ENCODE assay signal across 13 cellular contexts in genomic region chr2:166179201-166179600, GRCh38. TPM values are rescaled to one million over a fixed set of nuclear protein-coding genes. Genes with fewer than 3 reads are reported as not detected.
DNase-seq lines count a peak whose midpoint lies in the region; ATAC-seq, FAIRE-seq and TF ChIP-seq lines count a peak whose summit lies in the region.
"Had no signal": no experiment of that assay in that cellular context is flagged by ENCODE, and none has a peak within 500 bp of the region (broad histone marks: within the 10 kb centered on the region; RNA-seq: fewer than 3 reads in every experiment).

No MANE protein-coding gene starts in this region.

- H4K20me1 ChIP-seq in H9 (ENCODE audit: control insufficient read depth, insufficient read depth, insufficient read length), result no peaks in the 10 kb centered on the region

- in situ Hi-C loops in HAP-1 (cut with MboI; ENCODE audit: low sequenced_read_pairs), result no loop called here

- no peak overlapping the region for H2AK5ac ChIP-seq in H9 (ENCODE audit: insufficient read length, low read length)

- no peak overlapping the region for H2BK5ac ChIP-seq in H9 (ENCODE audit: insufficient read length, low read length)

- no peak overlapping the region for H3K14ac ChIP-seq in H9 (ENCODE audit: insufficient read depth, low read length)

- H3K9me3 Mint-ChIP-seq in H9, result no peaks in the 10 kb centered on the region

- H3K79me2 ChIP-seq in H9 (ENCODE audit: insufficient read depth, low read length), result no peaks in the 10 kb centered on the region; the same call in 1 of the 2 replicates

- H3K4ac ChIP-seq in H9 (ENCODE audit: low read depth, low read length), result no peak overlapping the region

- no peaks in the 10 kb centered on the region for H3K36me3 Mint-ChIP-seq in H9 (ENCODE audit: insufficient read depth in 1 of 3, low read depth in 3 of 3)

- H3K9me3 ChIP-seq in H9 (ENCODE audit: control insufficient read depth, low read depth, low read length) (no peaks in the 10 kb centered on the region), pancreas (no peaks in the 10 kb centered on the region), HAP-1 (no peaks in the 10 kb centered on the region)
- H3K9me3 ChIP-seq: adrenal gland, heart right ventricle, thyroid gland had no signal

- no peaks in the 10 kb centered on the region for H3K79me1 ChIP-seq in H9 (ENCODE audit: insufficient read depth, low read depth, low read length, poor library complexity, severe bottlenecking)

- no peak overlapping the region for H4K91ac ChIP-seq in H9 (ENCODE audit: insufficient read length, low read depth, low read length)

- no peak for ATAC-seq in pancreas
- no peak for ATAC-seq in activated CD4-positive, CD25-positive, alpha-beta regulatory T cell treated with anti-CD3 and anti-CD28 coated beads, Interleukin-2, amount 50 U/mL, for 24 hours
- no peak for ATAC-seq in HG03175 (IDR thresholded peaks at IDR 0.05; ENCODE audit: unreplicated experiment)
- ATAC-seq: heart right ventricle had no signal

- H3K36me3 ChIP-seq in pancreas (no peaks in the 10 kb centered on the region), HAP-1 (replicated peaks) (no peaks in the 10 kb centered on the region)
- H3K36me3 ChIP-seq: adrenal gland, heart right ventricle, thyroid gland had no signal

- 0 out of 3 replicates have a peak, but pooled peaks have one; percentile 25 for TF ChIP-seq CTCF in H9 (conservative IDR thresholded peaks at IDR 0.05)
- TF ChIP-seq CTCF in pancreas (IDR thresholded peaks at IDR 0.05), result no peak

- H2BK120ac ChIP-seq in H9 (ENCODE audit: low read depth, low read length, poor library complexity, severe bottlenecking), result no peak overlapping the region

- H2BK12ac ChIP-seq in H9 (ENCODE audit: insufficient read length, low read depth, low read length), result no peak overlapping the region

- DNase-seq in H9 (no peak), RKO (ENCODE audit: low spot score) (peak; percentile 8), fibroblast of peridontal ligament (ENCODE audit: extremely low read depth) (peak; percentile 73), pancreas (no peak), HAP-1 (ENCODE audit: low spot score in 2 of 2) (no peak), NCI-H2196 treated with DMSO at 0.1 percent for 48 hours (lab: John Stamatoyannopoulos, UW; ENCODE audit: unreplicated experiment) (no peak)
- DNase-seq: adrenal gland, heart right ventricle, NCI-H2081 treated with DMSO at 0.1 percent for 48 hours, thyroid gland had no signal

- H3K56ac ChIP-seq in H9 (ENCODE audit: insufficient read length, low read depth, low read length), result no peak overlapping the region

- no peak overlapping the region for H4K5ac ChIP-seq in H9 (ENCODE audit: insufficient read length, low read depth, low read length)

- intact Hi-C loops in pancreas (cut with DNase I), result no loop called here

- H3K4me1 ChIP-seq in H9 (ENCODE audit: insufficient read depth, low read length) (no peaks in the 10 kb centered on the region; the same call in none of the 2 replicates), pancreas (no peaks in the 10 kb centered on the region), HAP-1 (no peaks in the 10 kb centered on the region)
- H3K4me1 ChIP-seq: adrenal gland, heart right ventricle, thyroid gland had no signal

- H3K18ac ChIP-seq in H9 (ENCODE audit: insufficient read length, low read depth, low read length), result no peak overlapping the region

- H3K23ac ChIP-seq in H9 (ENCODE audit: insufficient read length, low read depth, low read length), result no peak overlapping the region

- H3K9ac ChIP-seq in H9 (ENCODE audit: extremely low read depth, insufficient read length, low read length), result no peak overlapping the region

- H3K27me3 ChIP-seq in H9 (ENCODE audit: insufficient read depth, low read length) (no peaks in the 10 kb centered on the region), pancreas (no peaks in the 10 kb centered on the region), HAP-1 (ENCODE audit: low read depth) (no peaks in the 10 kb centered on the region)
- H3K27me3 ChIP-seq: adrenal gland, thyroid gland had no signal

- H2BK15ac ChIP-seq in H9 (ENCODE audit: low read depth, low read length), result no peak overlapping the region

- H3K4me3 ChIP-seq in pancreas (no peak overlapping the region), HAP-1 (no peak overlapping the region)
- H3K4me3 ChIP-seq: adrenal gland, heart right ventricle, lung, thyroid gland had no signal

- H3K4me1 Mint-ChIP-seq in H9, result peaks cover 19 to 24% of the 10 kb centered on the region in 2 experiments

- H3K23me2 ChIP-seq in H9 (ENCODE audit: insufficient read length, low read depth, low read length, poor library complexity, severe bottlenecking), result no peaks in the 10 kb centered on the region

- peak; percentile 45 for FAIRE-seq in pancreas (lab: Jason Lieb, UNC)

- H2BK20ac ChIP-seq in H9 (ENCODE audit: low read depth, low read length, poor library complexity, severe bottlenecking), result no peak overlapping the region

- no CpG with 5 or more reads among the region's 3 CpGs for WGBS in H9 (ENCODE audit: extremely low coverage, insufficient read length, low lambda C conversion rate)
- WGBS in pancreas, 2 donors, result 47 to 56% methylated on average over 3 of the region's 3 CpGs

- no peak overlapping the region for H3T11ph ChIP-seq in H9 (ENCODE audit: low read length)

- H3K4me3 Mint-ChIP-seq in H9, result no peak overlapping the region

- H3K4me2 ChIP-seq in H9 (ENCODE audit: insufficient read depth, insufficient read length, low read length), result no peak overlapping the region

- H3K27me3 Mint-ChIP-seq in H9 (ENCODE audit: low read depth), result no peaks in the 10 kb centered on the region

- H4K8ac ChIP-seq in H9 (replicated peaks; ENCODE audit: insufficient read length, low read depth, low read length), result no peak overlapping the region

- no peak overlapping the region for H3K27ac Mint-ChIP-seq in H9

- H3K27ac ChIP-seq in H9 (ENCODE audit: insufficient read length, low read depth, low read length) (no peak overlapping the region), pancreas (no peak overlapping the region)
- H3K27ac ChIP-seq: adrenal gland, heart right ventricle, thyroid gland had no signal

- H2AFZ ChIP-seq in H9 (ENCODE audit: low read length), result no peak overlapping the region

RNA-seq across cellular contexts. Expression of gene SCN1A, which starts 51.4 kb away (rescaled TPM):
- total RNA-seq in H9 (2021), result 0.13 and 0.18 TPM in 2 replicates
- total RNA-seq in pancreas, result under 1 TPM in 4 of 6 donors, not detected in 2; 0.03 to 0.43 (median 0.04) TPM
- polyA plus RNA-seq in pancreas, result under 1 TPM; 0.04 to 0.07 TPM
- total RNA-seq: thyroid gland had no signal

Comparison
In these comparisons a context has a peak if more than half of its experiments do, and no peak if none do; other contexts are left out.
1. DNase-seq: peak in RKO (single experiment) and fibroblast of peridontal ligament (single experiment); none in H9 (single experiment), pancreas (0 of 6), HAP-1 (0 of 2) and NCI-H2196 treated with DMSO at 0.1 percent for 48 hours (single experiment).